ENCODE assay signal across 1 cellular context in genomic region chr13:50081899-50082425, GRCh38.
TF ChIP-seq lines count a peak whose summit lies in the region.

No MANE protein-coding gene starts in this region.

TF ChIP-seq in HepG2, 621 proteins besides CTCF, POLR2A, EP300 and RAD21 (continued from another document and continues in another):
- TF ChIP-seq ZNF180 (CRISPR knock-in tag; IDR thresholded peaks at IDR 0.05; ENCODE audit: borderline replicate concordance, low read depth) (no peak), GATAD1 (CRISPR knock-in tag; IDR thresholded peaks at IDR 0.05) (peak; percentile 74), MAFG (CRISPR knock-in tag; IDR thresholded peaks at IDR 0.05) (no peak), TFAP4 (IDR thresholded peaks at IDR 0.05; ENCODE audit: borderline replicate concordance, low read depth) (peak; percentile 90), ZNF333 (CRISPR knock-in tag; IDR thresholded peaks at IDR 0.05; ENCODE audit: borderline replicate concordance) (0 out of 2 replicates have a peak, but pooled peaks have one; percentile 32), PRDM10 (CRISPR knock-in tag; IDR thresholded peaks at IDR 0.05; ENCODE audit: low read depth) (0 out of 2 replicates have a peak, but pooled peaks have one; percentile 19), ZNF367 (CRISPR knock-in tag; IDR thresholded peaks at IDR 0.05; ENCODE audit: borderline replicate concordance) (no peak), ZNF839 (CRISPR knock-in tag; IDR thresholded peaks at IDR 0.05; ENCODE audit: borderline replicate concordance) (no peak), DDIT3 (CRISPR knock-in tag; IDR thresholded peaks at IDR 0.05) (no peak), HOXA5 (CRISPR knock-in tag; IDR thresholded peaks at IDR 0.05) (peak; percentile 62; the same call in 1 of the 2 replicates), HINFP (CRISPR knock-in tag; IDR thresholded peaks at IDR 0.05; ENCODE audit: low read depth) (no peak), ZFAT (CRISPR knock-in tag; conservative IDR thresholded peaks at IDR 0.05) (no peak), ZNF713 (CRISPR knock-in tag; IDR thresholded peaks at IDR 0.05) (no peak), ZNF644 (CRISPR knock-in tag; IDR thresholded peaks at IDR 0.05; ENCODE audit: low read depth) (no peak), MIER3 (CRISPR knock-in tag; IDR thresholded peaks at IDR 0.05; ENCODE audit: borderline replicate concordance) (peak; percentile 77; the same call in 1 of the 2 replicates), SPEN (CRISPR knock-in tag; IDR thresholded peaks at IDR 0.05; ENCODE audit: low read depth) (no peak; the same call in 1 of the 2 replicates), ZNF703 (CRISPR knock-in tag; IDR thresholded peaks at IDR 0.05; ENCODE audit: borderline replicate concordance) (no peak), ZNF687 (CRISPR knock-in tag; IDR thresholded peaks at IDR 0.05) (peak; percentile 83), PRDM15 (CRISPR knock-in tag; IDR thresholded peaks at IDR 0.05) (no peak), SP1 (IDR thresholded peaks at IDR 0.05) (no peak), SP1 (CRISPR knock-in tag; IDR thresholded peaks at IDR 0.05) (no peak), CHCHD3 (CRISPR knock-in tag; IDR thresholded peaks at IDR 0.05) (no peak), TEAD2 (CRISPR knock-in tag; IDR thresholded peaks at IDR 0.05) (no peak), PLRG1 (conservative IDR thresholded peaks at IDR 0.05) (no peak), MAZ (IDR thresholded peaks at IDR 0.05; ENCODE audit: borderline replicate concordance, low read depth, low read length) (peak; percentile 70; the same call in 1 of the 2 replicates), MAZ (CRISPR knock-in tag; IDR thresholded peaks at IDR 0.05; ENCODE audit: low read depth) (peak; percentile 78; the same call in 1 of the 2 replicates), ZNF607 (CRISPR knock-in tag; IDR thresholded peaks at IDR 0.05; ENCODE audit: borderline replicate concordance) (peak; percentile 37; the same call in 1 of the 2 replicates), MYC (CRISPR knock-in tag; IDR thresholded peaks at IDR 0.05; ENCODE audit: borderline replicate concordance) (0 out of 2 replicates have a peak, but pooled peaks have one; percentile 6), ZNF34 (CRISPR knock-in tag; IDR thresholded peaks at IDR 0.05; ENCODE audit: borderline replicate concordance) (no peak), ZNF121 (CRISPR knock-in tag; IDR thresholded peaks at IDR 0.05) (no peak), ZNF383 (CRISPR knock-in tag; IDR thresholded peaks at IDR 0.05; ENCODE audit: borderline replicate concordance) (no peak), ZBTB46 (CRISPR knock-in tag; IDR thresholded peaks at IDR 0.05; ENCODE audit: borderline replicate concordance) (no peak), NFYC (CRISPR knock-in tag; IDR thresholded peaks at IDR 0.05) (peak; percentile 24; the same call in 1 of the 2 replicates), CHD4 (IDR thresholded peaks at IDR 0.05; ENCODE audit: borderline replicate concordance, low read length) (no peak), ZKSCAN1 (IDR thresholded peaks at IDR 0.05; ENCODE audit: low read length) (no peak), NFYB (CRISPR knock-in tag; IDR thresholded peaks at IDR 0.05) (no peak), SIN3A (IDR thresholded peaks at IDR 0.05; ENCODE audit: borderline replicate concordance, low read depth, low read length) (peak; percentile 86; the same call in 1 of the 2 replicates), FOXK2 (IDR thresholded peaks at IDR 0.05) (peak; percentile 87; the same call in 1 of the 2 replicates), PAF1 (CRISPR knock-in tag; IDR thresholded peaks at IDR 0.05) (no peak), KAT7 (CRISPR knock-in tag; IDR thresholded peaks at IDR 0.05; ENCODE audit: borderline replicate concordance) (no peak), ARID3A (IDR thresholded peaks at IDR 0.05; ENCODE audit: low read depth, low read length) (no peak), CC2D1A (CRISPR knock-in tag; IDR thresholded peaks at IDR 0.05) (no peak), SKIL (CRISPR knock-in tag; IDR thresholded peaks at IDR 0.05; ENCODE audit: borderline replicate concordance) (peak; percentile 46; the same call in 1 of the 2 replicates), CCDC6 (CRISPR knock-in tag; IDR thresholded peaks at IDR 0.05) (no peak; the same call in 1 of the 2 replicates)
